15 cellular contexts compared by ENCODE assay signal in genomic region chr6:27066381-27066780, GRCh38.
"Had no signal": no experiment of that assay in that cellular context is flagged by ENCODE, and none has a peak within 500 bp of the region (broad histone marks: within the 10 kb centered on the region; RNA-seq: fewer than 3 reads in every experiment).

No MANE protein-coding gene starts in this region.

- H2AFZ ChIP-seq: hepatocyte had no signal

- H3K4me3 Mint-ChIP-seq: activated CD4-positive, alpha-beta T cell treated with anti-CD3 and anti-CD28 coated beads, Interleukin-2, amount 10 ng/mL, durations not matched to agents 7 days and 5 days; activated naive CD8-positive, alpha-beta T cell treated with anti-CD3 and anti-CD28 coated beads, Interleukin-2, amount 50 U/mL, for 24 hours; effector memory CD8-positive, alpha-beta T cell; mesothelial cell of epicardium had no signal

- H3K27me3 ChIP-seq: hepatocyte, tibial nerve had no signal

- H3K4me3 ChIP-seq: hepatocyte, skin epidermis, stomach, tibial nerve had no signal

- H3K27ac ChIP-seq: hepatocyte, skin epidermis, stomach, tibial nerve had no signal

- H3K9me3 Mint-ChIP-seq: activated CD4-positive, alpha-beta T cell treated with anti-CD3 and anti-CD28 coated beads, Interleukin-2, amount 10 ng/mL, durations not matched to agents 7 days and 5 days; activated naive CD8-positive, alpha-beta T cell treated with anti-CD3 and anti-CD28 coated beads, Interleukin-2, amount 50 U/mL, for 24 hours; effector memory CD8-positive, alpha-beta T cell; mesothelial cell of epicardium had no signal

- H3K4me2 ChIP-seq: hepatocyte had no signal

- H3K36me3 ChIP-seq: stomach, tibial nerve had no signal

- ATAC-seq: activated naive CD8-positive, alpha-beta T cell treated with anti-CD3 and anti-CD28 coated beads, Interleukin-2, amount 50 U/mL, for 24 hours; effector memory CD8-positive, alpha-beta T cell; left ventricle myocardium superior; SK-N-SH treated with all-trans-retinoic acid at 6 μM for 48 hours had no signal

- H3K4me1 ChIP-seq: stomach had no signal

- H3K79me2 ChIP-seq: hepatocyte had no signal

- H3K4me1 Mint-ChIP-seq: activated CD4-positive, alpha-beta T cell treated with anti-CD3 and anti-CD28 coated beads, Interleukin-2, amount 10 ng/mL, durations not matched to agents 7 days and 5 days; activated naive CD8-positive, alpha-beta T cell treated with anti-CD3 and anti-CD28 coated beads, Interleukin-2, amount 50 U/mL, for 24 hours had no signal

- H3K9me3 ChIP-seq: stomach, tibial nerve had no signal

- H3K27ac Mint-ChIP-seq: activated CD4-positive, alpha-beta T cell treated with anti-CD3 and anti-CD28 coated beads, Interleukin-2, amount 10 ng/mL, durations not matched to agents 7 days and 5 days; activated naive CD8-positive, alpha-beta T cell treated with anti-CD3 and anti-CD28 coated beads, Interleukin-2, amount 50 U/mL, for 24 hours; effector memory CD8-positive, alpha-beta T cell; mesothelial cell of epicardium had no signal

- DNase-seq: activated CD4-positive, alpha-beta T cell treated with anti-CD3 and anti-CD28 coated beads, Interleukin-2, amount 10 ng/mL, durations not matched to agents 7 days and 5 days; activated CD4-positive, CD25-positive, alpha-beta regulatory T cell; activated CD8-positive, alpha-beta memory T cell treated with anti-CD3 and anti-CD28 coated beads for 24 hours; activated naive CD4-positive, alpha-beta T cell treated with Interleukin-2 at 50 U/mL for 16 hours; activated naive CD8-positive, alpha-beta T cell treated with anti-CD3 and anti-CD28 coated beads, Interleukin-2, amount 50 U/mL, for 24 hours; cortex of kidney; effector memory CD8-positive, alpha-beta T cell; islet precursor cell; left ventricle myocardium superior; stomach had no signal

- H3K36me3 Mint-ChIP-seq: mesothelial cell of epicardium had no signal
